In genomic region chr2:44348385-44348784, GRCh38 we compare ENCODE assay signal across 1 cellular context.
TF ChIP-seq lines count a peak whose summit lies in the region.

No MANE protein-coding gene starts in this region.

TF ChIP-seq in HEK293T, 16 proteins besides CTCF, POLR2A, EP300 and RAD21:
- no peak for TF ChIP-seq L3MBTL2 (conservative IDR thresholded peaks at IDR 0.05)
- TF ChIP-seq LEF1 (IDR thresholded peaks at IDR 0.05; ENCODE audit: borderline replicate concordance) = no peak
- TF ChIP-seq BHLHE40 (IDR thresholded peaks at IDR 0.05; ENCODE audit: borderline replicate concordance) = no peak
- no peak for TF ChIP-seq HDGF (IDR thresholded peaks at IDR 0.05; ENCODE audit: borderline replicate concordance)
- no peak for TF ChIP-seq ELF4 (IDR thresholded peaks at IDR 0.05)
- no peak for TF ChIP-seq SUZ12 (IDR thresholded peaks at IDR 0.05)
- TF ChIP-seq CTBP1 (IDR thresholded peaks at IDR 0.05; ENCODE audit: borderline replicate concordance) = no peak
- TF ChIP-seq ARNT (IDR thresholded peaks at IDR 0.05) = no peak
- no peak for TF ChIP-seq FOXA1 (IDR thresholded peaks at IDR 0.05)
- no peak for TF ChIP-seq FOXK2 (IDR thresholded peaks at IDR 0.05)
- no peak for TF ChIP-seq NFRKB (IDR thresholded peaks at IDR 0.05)
- no peak for TF ChIP-seq SP1 (IDR thresholded peaks at IDR 0.05)
- TF ChIP-seq ZNF384 (IDR thresholded peaks at IDR 0.05) = no peak
- TF ChIP-seq FOXM1 (IDR thresholded peaks at IDR 0.05; ENCODE audit: borderline replicate concordance) = no peak
- no peak for TF ChIP-seq PKNOX1 (IDR thresholded peaks at IDR 0.05)
- TF ChIP-seq TARDBP (IDR thresholded peaks at IDR 0.05) = no peak
